Comparison of ENCODE assay signal across 8 cellular contexts in genomic region chr13:27920677-27921420, GRCh38. TPM values are rescaled to one million over a fixed set of nuclear protein-coding genes. Genes with fewer than 3 reads are reported as not detected.
DNase-seq lines count a peak whose midpoint lies in the region; ATAC-seq, FAIRE-seq and TF ChIP-seq lines count a peak whose summit lies in the region.

No MANE protein-coding gene starts in this region.

- H3K27me3 ChIP-seq in Panc1 (ENCODE audit: control insufficient read depth, insufficient read depth, low read length) (no peaks in the 10 kb centered on the region), esophagus (ENCODE audit: control insufficient read depth in 1 of 2, insufficient read depth in 2 of 2, low read length in 2 of 2) (peaks cover 13 to 43% of the 10 kb centered on the region in 2 donors)

- H3K4me1 Mint-ChIP-seq in progenitor cell of endocrine pancreas (ENCODE audit: low read depth), result peaks cover 30% of the 10 kb centered on the region

- no peaks in the 10 kb centered on the region for H3K36me3 ChIP-seq in Panc1 (ENCODE audit: control insufficient read depth, insufficient read depth, low read length)
- H3K36me3 ChIP-seq in esophagus (ENCODE audit: control insufficient read depth in 2 of 2, insufficient read depth in 2 of 2, low read length in 1 of 2), result no peaks in the 10 kb centered on the region

- CTCF ChIA-PET in Panc1 (lab: Charles Lee), result no interaction called here

- H3K27me3 Mint-ChIP-seq in progenitor cell of endocrine pancreas, result no peaks in the 10 kb centered on the region

- intact Hi-C loops in Panc1 (cut with micrococcal nuclease; ENCODE audit: unreplicated experiment), result no loop called here

- H3K27ac ChIP-seq in Panc1 (ENCODE audit: low read length) (peak overlapping the region; percentile 82), esophagus (ENCODE audit: low read depth in 2 of 2, low read length in 1 of 2) (no peak overlapping the region)

- H3K4me3 Mint-ChIP-seq in progenitor cell of endocrine pancreas (ENCODE audit: low read depth), result peak overlapping the region; percentile 99

- H3K4me3 ChIP-seq in Panc1 (ENCODE audit: low read depth in 2 of 2, low read length in 2 of 2) (peak overlapping the region; percentile 55 to 68), esophagus (ENCODE audit: low read depth in 1 of 2, low read length in 2 of 2) (peak overlapping the region; percentile 19 to 41)

- no peaks in the 10 kb centered on the region for H3K9me3 Mint-ChIP-seq in progenitor cell of endocrine pancreas (ENCODE audit: low read depth)

- no peak for TF ChIP-seq POLR2A in GM12892 (IDR thresholded peaks at IDR 0.05; ENCODE audit: low read depth, low read length)

- DNase-seq in GM12892 (ENCODE audit: insufficient read length) (peak; percentile 22), Panc1 (ENCODE audit: low read depth, low spot score) (no peak), progenitor cell of endocrine pancreas (ENCODE audit: low spot score, unreplicated experiment) (no peak), NCI-H2029 (lab: John Stamatoyannopoulos, UW) (no peak), OCI-M1 (lab: John Stamatoyannopoulos, UW) (no peak)
- DNase-seq in effector CD8-positive, alpha-beta T cell (lab: John Stamatoyannopoulos, UW), result no peak

- POLR2A ChIA-PET in Panc1 (lab: Charles Lee), result no interaction called here

- ATAC-seq in Panc1 (peak; percentile 54), GM19455 (IDR thresholded peaks at IDR 0.05; ENCODE audit: unreplicated experiment) (no peak)

- FAIRE-seq in GM12892 (lab: Jason Lieb, UNC), result no peak

- H3K27ac Mint-ChIP-seq in progenitor cell of endocrine pancreas, result peak overlapping the region; percentile 98

- H3K4me1 ChIP-seq in Panc1 (ENCODE audit: control insufficient read depth, insufficient read depth, low read length), result 0 out of 2 replicates have a peak, but pooled peaks cover 3% of the 10 kb centered on the region
- peaks cover 9 to 14% of the 10 kb centered on the region in 2 donors for H3K4me1 ChIP-seq in esophagus (ENCODE audit: control insufficient read depth in 2 of 2, insufficient read depth in 2 of 2, low read length in 1 of 2)

- WGBS in esophagus, 2 donors, result 2 to 3% methylated on average over 40 of the region's 40 CpGs

- no peaks in the 10 kb centered on the region for H3K9me3 ChIP-seq in Panc1 (ENCODE audit: control insufficient read depth, insufficient read depth, low read depth, low read length)
- H3K9me3 ChIP-seq in esophagus (ENCODE audit: control insufficient read depth in 2 of 2, insufficient read depth in 1 of 2, low read depth in 1 of 2, low read length in 1 of 2), result no peaks in the 10 kb centered on the region

- TF ChIP-seq CTCF in Panc1 (IDR thresholded peaks at IDR 0.05) (no peak), progenitor cell of endocrine pancreas (IDR thresholded peaks at IDR 0.05; ENCODE audit: unreplicated experiment) (no peak)

- H3K36me3 Mint-ChIP-seq in progenitor cell of endocrine pancreas (ENCODE audit: insufficient read depth), result peaks cover 40% of the 10 kb centered on the region

- no TSS peak for BruUV-seq in Panc1 (replicated peaks; lab: Mats Ljungman, UMichigan)

- in situ Hi-C loops in Panc1 (cut with HindIII; ENCODE audit: low pct_unique_long_range_greater_than_20kb, low sequenced_read_pairs), result no loop called here

RNA-seq across cellular contexts. Expression of gene PDX1, which starts 1.0 kb away (rescaled TPM):
- 0.17 TPM for polyA plus RNA-seq in GM12892 (2012; ENCODE audit: missing spikeins)
- total RNA-seq in Panc1 (2021; ENCODE audit: unreplicated experiment), result 3.4 TPM
- polyA plus RNA-seq in Panc1 (2012; ENCODE audit: insufficient read length), result 2.9 TPM
- not detected for polyA plus RNA-seq in esophagus
- total RNA-seq in progenitor cell of endocrine pancreas, result 260 and 303 TPM in 2 replicates

RNA-seq across cellular contexts. Expression of gene CDX2, which starts 48.3 kb away (rescaled TPM):
- not detected for polyA plus RNA-seq in GM12892 (2012; ENCODE audit: missing spikeins)
- total RNA-seq in Panc1 (2021; ENCODE audit: unreplicated experiment) (5.1 TPM), progenitor cell of endocrine pancreas (24.8 and 31.0 TPM in 2 replicates)
- 4.9 TPM for polyA plus RNA-seq in Panc1 (2012; ENCODE audit: insufficient read length)
- polyA plus RNA-seq in esophagus, result under 1 TPM; 0.01 to 0.06 TPM

Comparison
In these comparisons a context has a peak if more than half of its experiments do, and no peak if none do; other contexts are left out.
1. RNA of gene PDX1, which starts 1.0 kb away (total RNA-seq): 260 to 303 TPM in progenitor cell of endocrine pancreas; 3.4 TPM in Panc1 (single experiment); every median in the first group is over 10 times any median in the second.